In the genomic region with DNA sequence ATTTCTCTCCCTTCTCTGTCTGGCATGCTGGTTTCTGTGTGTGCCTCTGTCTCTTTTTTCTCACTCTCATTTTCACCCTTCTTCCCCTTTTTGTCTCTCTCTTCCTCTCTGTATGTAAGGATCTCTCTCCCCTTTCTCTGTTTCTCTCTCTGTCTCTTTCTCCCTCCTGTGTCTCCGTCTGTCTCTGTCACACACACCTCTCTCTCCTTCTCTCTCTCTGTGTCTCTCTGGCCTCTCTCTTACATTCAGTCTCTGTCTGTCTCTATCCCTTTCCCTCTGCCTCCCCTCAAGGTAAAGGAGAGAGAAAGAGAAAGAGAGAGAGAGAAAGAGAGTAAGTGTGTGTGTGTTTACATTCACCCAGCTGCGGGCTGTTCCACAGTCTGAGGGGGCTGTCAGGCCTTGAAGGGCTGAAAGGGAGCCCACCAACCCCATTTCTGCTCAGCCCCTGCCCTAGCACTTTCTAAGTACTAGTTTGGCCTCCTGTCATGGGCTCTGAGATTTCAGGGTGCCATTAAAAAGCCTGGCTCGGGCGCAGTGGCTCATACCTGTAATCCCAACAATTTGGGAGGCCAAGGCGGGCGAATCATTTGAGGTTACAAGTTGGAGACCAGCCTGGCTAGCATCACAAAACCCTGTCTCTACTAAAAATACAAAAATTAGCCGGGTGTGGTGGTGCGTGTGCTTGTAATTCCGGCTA, we compare ENCODE assay signal across 8 cellular contexts. TPM values are rescaled to one million over a fixed set of nuclear protein-coding genes. Genes with fewer than 3 reads are reported as not detected.
DNase-seq lines count a peak whose midpoint lies in the region; ATAC-seq, FAIRE-seq and TF ChIP-seq lines count a peak whose summit lies in the region.

No MANE protein-coding gene starts in this region.

- TF ChIP-seq POLR2A in adrenal gland (IDR thresholded peaks at IDR 0.05), result no peak

- no peak overlapping the region for H3K4me3 ChIP-seq in adrenal gland

- no peak for FAIRE-seq in RCC 7860 (lab: Jason Lieb, UNC)

- no peaks in the 10 kb centered on the region for H3K9me3 ChIP-seq in adrenal gland (replicated peaks in 1 of 3)

- no peaks in the 10 kb centered on the region for H3K27me3 ChIP-seq in adrenal gland

- 55 to 69% (median 61%) methylated on average over 8 to 9 of the region's 9 CpGs for WGBS in adrenal gland, 4 donors

- peak overlapping the region in 2 of 3 experiments; percentile 72 to 75 for H3K4me3 Mint-ChIP-seq in nephron

- no peak overlapping the region for H3K27ac Mint-ChIP-seq in nephron

- peak; percentile 27 for ATAC-seq in HG03354 (IDR thresholded peaks at IDR 0.05; ENCODE audit: poor library complexity, severe bottlenecking, unreplicated experiment)
- no peak for ATAC-seq in GM19463 (IDR thresholded peaks at IDR 0.05; ENCODE audit: unreplicated experiment)

- H3K27ac ChIP-seq in adrenal gland, result peak overlapping the region in 4 of 5 donors; percentile 51 to 83 (median 64)

- no peaks in the 10 kb centered on the region for H3K9me3 Mint-ChIP-seq in nephron

- H3K36me3 ChIP-seq in adrenal gland (replicated peaks in 1 of 2), result no peaks in the 10 kb centered on the region

- no peak for TF ChIP-seq CTCF in adrenal gland (IDR thresholded peaks at IDR 0.05)
- no peak for TF ChIP-seq CTCF in nephron (IDR thresholded peaks at IDR 0.05; ENCODE audit: unreplicated experiment in 3 of 3)

- peak; percentile 33 for DNase-seq in COLO668 (lab: John Stamatoyannopoulos, UW; ENCODE audit: unreplicated experiment)
- DNase-seq in adrenal gland, result no peak
- DNase-seq in globus pallidus (ENCODE audit: low spot score), result no peak
- DNase-seq in NCI-H1105 treated with DMSO at 0.1 percent for 48 hours (lab: John Stamatoyannopoulos, UW), result no peak
- no peak for DNase-seq in RCC 7860 (ENCODE audit: low spot score)

- no peaks in the 10 kb centered on the region for H3K36me3 Mint-ChIP-seq in nephron (ENCODE audit: low read depth)

- peaks cover 0 to 3% of the 10 kb centered on the region in 2 donors for H3K4me1 ChIP-seq in adrenal gland (replicated peaks in 1 of 2)

- peaks cover 11% of the 10 kb centered on the region for H3K4me1 Mint-ChIP-seq in nephron

- H3K27me3 Mint-ChIP-seq in nephron (ENCODE audit: low read depth), result no peaks in the 10 kb centered on the region

- intact Hi-C loops in adrenal gland (cut with DNase I), result no loop called here

RNA-seq across cellular contexts. Expression of gene TSPYL2, which starts 9.6 kb away (rescaled TPM):
- total RNA-seq in adrenal gland, result 100 to 1,000 TPM in 2 of 8 donors, 10 to 100 TPM in 6; 35.5 to 107 (median 85.6) TPM
- 100 to 1,000 TPM; 168 to 536 (median 308) TPM for polyA plus RNA-seq in adrenal gland

RNA-seq across cellular contexts. Expression of gene KANTR, which starts 21.4 kb away (rescaled TPM):
- total RNA-seq in adrenal gland, result 10 to 100 TPM in 3 of 8 donors, 1 to 10 TPM in 5; 4.1 to 21.2 (median 7.6) TPM
- 10 to 100 TPM in 2 of 3 donors, 1 to 10 TPM in 1; 3.6 to 27.8 (median 12.5) TPM for polyA plus RNA-seq in adrenal gland

RNA-seq across cellular contexts. Expression of gene GPR173, which starts 24.0 kb away (rescaled TPM):
- total RNA-seq in adrenal gland, result 1 to 10 TPM in 7 of 8 donors, under 1 TPM in 1; 0.61 to 5.0 (median 2.1) TPM
- polyA plus RNA-seq in adrenal gland, result 1 to 10 TPM; 2.1 to 4.7 (median 4.0) TPM
